Comparison of ENCODE assay signal across 18 cellular contexts in the genomic region with DNA sequence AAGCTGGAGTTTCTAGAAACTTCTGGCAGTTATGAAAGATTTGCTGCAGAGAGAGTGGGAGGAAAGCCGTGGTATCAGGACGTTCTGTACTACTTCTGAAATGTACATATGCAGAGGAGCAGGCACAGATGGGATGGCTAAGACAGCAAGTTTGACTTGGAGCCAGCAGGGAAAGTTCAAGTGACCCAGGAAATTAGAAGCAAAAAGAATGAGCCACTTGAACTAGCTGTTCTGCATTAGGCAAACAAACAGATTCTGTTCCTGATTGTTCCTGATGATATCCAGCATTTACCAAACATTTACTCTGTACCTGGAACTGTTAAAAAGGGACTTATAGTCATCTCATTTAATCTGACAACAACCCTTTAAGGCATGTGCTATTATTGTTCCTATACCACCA. TPM values are rescaled to one million over a fixed set of nuclear protein-coding genes. Genes with fewer than 3 reads are reported as not detected.
DNase-seq lines count a peak whose midpoint lies in the region; ATAC-seq and TF ChIP-seq lines count a peak whose summit lies in the region.
"Had no signal": no experiment of that assay in that cellular context is flagged by ENCODE, and none has a peak within 500 bp of the region (broad histone marks: within the 10 kb centered on the region; RNA-seq: fewer than 3 reads in every experiment).

No MANE protein-coding gene starts in this region.

- H3K9ac ChIP-seq in colonic mucosa (ENCODE audit: low read depth in 2 of 2, low read length in 2 of 2): no peak overlapping the region

- H3K4me1 ChIP-seq in colonic mucosa (no peaks in the 10 kb centered on the region), lung (ENCODE audit: control insufficient read depth in 2 of 2, insufficient read depth in 2 of 2, low read length in 2 of 2) (peaks cover 0 to 3% of the 10 kb centered on the region in 2 donors), tibial nerve (peaks cover 0 to 32% (median 13%) of the 10 kb centered on the region in 4 donors)

- DNase-seq in DMS79 treated with DMSO at 0.1 percent for 48 hours (lab: John Stamatoyannopoulos, UW) (peak; percentile 1), DMS79 (lab: John Stamatoyannopoulos, UW) (no peak), colonic mucosa (peak; percentile 25), lung (ENCODE audit: low spot score) (peak; percentile 71), tibial nerve (ENCODE audit: low spot score in 2 of 2) (peak; percentile 40 to 78), KBM-7 (no peak)
- DNase-seq in activated naive CD4-positive, alpha-beta T cell treated with anti-CD3 and anti-CD28 coated beads, Interleukin-2, amount 50 U/mL, for 16 hours: no peak
- DNase-seq: activated B cell treated with CpG ODN at 0.5 μM for 24 hours; activated naive CD8-positive, alpha-beta T cell treated with anti-CD3 and anti-CD28 coated beads, Interleukin-2, amount 50 U/mL, for 24 hours; activated T-cell treated with anti-CD3 and anti-CD28 coated beads for 4 hours; COR-L47; NCI-H1092 treated with DMSO at 0.1 percent for 48 hours had no signal

- peak overlapping the region; percentile 14 for H3K27ac ChIP-seq in colonic mucosa
- H3K27ac ChIP-seq in lung (ENCODE audit: low read depth in 1 of 2, low read length in 1 of 2): peak overlapping the region in 1 of 2 donors; percentile 60
- H3K27ac ChIP-seq in tibial nerve: peak overlapping the region; percentile 60 to 91 (median 74)
- H3K27ac ChIP-seq: ovary had no signal

- TF ChIP-seq EP300 in tibial nerve (IDR thresholded peaks at IDR 0.05): peak; percentile 95 to 98

- intact Hi-C loops in colonic mucosa (cut with DNase I): no loop called here

- no peaks in the 10 kb centered on the region for H3K36me3 ChIP-seq in colonic mucosa
- no peaks in the 10 kb centered on the region for H3K36me3 ChIP-seq in lung (ENCODE audit: control insufficient read depth in 2 of 2, insufficient read depth in 2 of 2, low read length in 2 of 2)
- H3K36me3 ChIP-seq in tibial nerve: no peaks in the 10 kb centered on the region
- H3K36me3 ChIP-seq: ovary had no signal

- no peak for TF ChIP-seq POLR2A in tibial nerve (IDR thresholded peaks at IDR 0.05)

- H3K4me3 ChIP-seq in colonic mucosa (no peak overlapping the region), lung (no peak overlapping the region), tibial nerve (no peak overlapping the region)
- H3K4me3 ChIP-seq: GM23338, ovary had no signal

- ATAC-seq in lung (ENCODE audit: insufficient read depth, low FRiP score) (peak; percentile 70), GM18511 (IDR thresholded peaks at IDR 0.05; ENCODE audit: unreplicated experiment) (no peak)
- ATAC-seq: activated naive CD8-positive, alpha-beta T cell treated with anti-CD3 and anti-CD28 coated beads, Interleukin-2, amount 50 U/mL, for 24 hours; GM23338 had no signal

- WGBS in lung, 2 donors: 34 to 48% methylated on average over 2 of the region's 2 CpGs
- WGBS in tibial nerve, 2 donors: 20 to 32% methylated on average over 2 of the region's 2 CpGs

- no peaks in the 10 kb centered on the region for H3K27me3 ChIP-seq in colonic mucosa
- no peaks in the 10 kb centered on the region for H3K27me3 ChIP-seq in lung (ENCODE audit: control insufficient read depth, insufficient read depth)
- H3K27me3 ChIP-seq in tibial nerve: no peaks in the 10 kb centered on the region
- H3K27me3 ChIP-seq: ovary had no signal

- TF ChIP-seq CTCF in colonic mucosa (IDR thresholded peaks at IDR 0.05): no peak
- TF ChIP-seq CTCF in lung (IDR thresholded peaks at IDR 0.05; ENCODE audit: control extremely low read depth, extremely low read depth): no peak
- TF ChIP-seq CTCF in tibial nerve (IDR thresholded peaks at IDR 0.05): no peak

- H3K9me3 ChIP-seq in colonic mucosa: no peaks in the 10 kb centered on the region
- H3K9me3 ChIP-seq in lung (ENCODE audit: control insufficient read depth in 2 of 2, insufficient read depth in 1 of 2, low read length in 1 of 2): no peaks in the 10 kb centered on the region
- H3K9me3 ChIP-seq in tibial nerve: peaks cover 0 to 6% (median 0%) of the 10 kb centered on the region in 4 donors
- H3K9me3 ChIP-seq: ovary had no signal

- in situ Hi-C loops in KBM-7 (cut with MboI; ENCODE audit: low pct_unique_long_range_greater_than_20kb, low sequenced_read_pairs): no loop called here

RNA-seq across cellular contexts. Expression of a gene that starts 41.4 kb away (rescaled TPM):
- total RNA-seq in colonic mucosa: 1 to 10 TPM in 1 of 2 donors, under 1 TPM in 1; 0.35 to 1.1 TPM
- total RNA-seq in lung: 10 to 100 TPM in 1 of 2 donors, not detected in 1; 50.0 TPM
- 1 to 10 TPM in 1 of 2 donors, under 1 TPM in 1; 0.26 to 5.4 TPM for polyA plus RNA-seq in lung
- total RNA-seq in tibial nerve: 1 to 10 TPM in 1 of 4 donors, under 1 TPM in 2, not detected in 1; 0.42 to 5.9 (median 0.90) TPM
- total RNA-seq: dermis microvascular lymphatic vessel endothelial cell, GM23338, HT-29, lung microvascular endothelial cell had no signal
- polyA plus RNA-seq: GM23338 had no signal

Comparison
In these comparisons a context has a peak if more than half of its experiments do, and no peak if none do; other contexts are left out.
1. DNase-seq: peak in DMS79 treated with DMSO at 0.1 percent for 48 hours (single experiment), colonic mucosa (single experiment), lung (single experiment) and tibial nerve (2 of 2); none in DMS79 (single experiment), activated naive CD4-positive, alpha-beta T cell treated with anti-CD3 and anti-CD28 coated beads, Interleukin-2, amount 50 U/mL, for 16 hours (single experiment) and KBM-7 (single experiment).